Comparison of ENCODE assay signal across 8 cellular contexts in the genomic region with DNA sequence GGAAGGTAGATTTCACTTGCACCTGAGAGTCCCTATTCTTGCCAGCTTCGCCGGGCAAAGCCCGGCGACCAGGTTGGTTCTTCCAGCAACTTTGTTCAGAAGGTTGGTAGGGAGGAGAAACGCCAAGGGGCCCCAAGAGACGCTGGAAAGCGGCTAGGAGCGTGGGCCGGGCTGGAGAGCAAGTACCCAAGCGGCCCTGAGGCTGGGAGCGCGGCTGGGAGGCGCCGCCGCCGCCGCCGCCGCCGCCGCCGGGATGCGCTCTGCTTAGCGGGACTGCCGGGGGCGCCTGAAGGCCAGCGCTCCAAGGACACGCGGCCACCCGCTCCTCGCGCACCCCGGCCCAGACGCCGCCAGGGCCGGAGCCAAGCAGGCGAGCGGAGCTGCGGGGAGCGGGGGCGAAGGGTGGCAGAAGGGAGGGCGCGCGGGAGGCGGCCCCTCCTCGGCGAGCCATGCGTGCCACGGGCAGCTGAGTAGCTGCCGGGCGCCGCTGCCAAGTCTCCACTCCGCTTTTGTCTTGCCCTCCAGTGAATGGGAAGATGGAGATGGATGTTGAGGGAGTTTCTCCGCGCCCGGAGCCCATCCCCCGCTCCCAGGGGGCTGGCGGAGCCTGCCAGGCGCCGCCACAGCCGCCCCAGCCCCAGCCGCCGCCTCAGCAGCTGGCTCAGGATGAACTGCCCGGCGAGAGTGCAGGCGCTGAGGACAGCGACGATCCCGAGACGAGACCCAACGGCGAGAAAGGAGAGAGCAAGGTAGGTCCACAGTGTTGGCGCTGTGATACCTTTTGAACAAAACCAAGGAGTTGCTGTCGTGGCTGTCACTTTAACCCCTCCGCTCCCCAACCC.
DNase-seq lines count a peak whose midpoint lies in the region; ATAC-seq and TF ChIP-seq lines count a peak whose summit lies in the region.

No MANE protein-coding gene starts in this region.

- TF ChIP-seq CTCF in brain (conservative IDR thresholded peaks at IDR 0.05) (no peak), tibial artery (IDR thresholded peaks at IDR 0.05) (no peak)

- H3K27ac ChIP-seq in tibial artery, result peak overlapping the region; percentile 72 to 82

- peaks cover 53% of the 10 kb centered on the region for H3K27me3 Mint-ChIP-seq in activated CD4-positive, alpha-beta T cell treated with anti-CD3 and anti-CD28 coated beads for 36 hours
- H3K27me3 Mint-ChIP-seq in brain, result peaks cover 38% of the 10 kb centered on the region

- ATAC-seq in activated CD4-positive, alpha-beta T cell treated with anti-CD3 and anti-CD28 coated beads for 36 hours, result no peak
- ATAC-seq in GM21717 (IDR thresholded peaks at IDR 0.05; ENCODE audit: unreplicated experiment), result no peak

- no peaks in the 10 kb centered on the region for H3K36me3 Mint-ChIP-seq in activated CD4-positive, alpha-beta T cell treated with anti-CD3 and anti-CD28 coated beads for 36 hours (ENCODE audit: low read depth)
- no peaks in the 10 kb centered on the region for H3K36me3 Mint-ChIP-seq in brain

- DNase-seq in activated CD4-positive, alpha-beta T cell treated with anti-CD3 and anti-CD28 coated beads for 36 hours, result peak; percentile 7
- no peak for DNase-seq in activated CD4-positive, alpha-beta T cell treated with anti-CD3 and anti-CD28 coated beads for 4 hours
- peak; percentile 85 for DNase-seq in left kidney (ENCODE audit: low read depth, low spot score)
- DNase-seq in tibial artery, result peak in 1 of 2 donors; percentile 70
- DNase-seq in activated CD4-positive, alpha-beta T cell treated with anti-CD3 and anti-CD28 coated beads for 48 hours, result no peak
- no peak for DNase-seq in NK-92 treated with Interleukin-12 subunit alpha and Interleukin-12 subunit beta, amount 100 ng/mL, for 24 hours (lab: John Stamatoyannopoulos, UW)

- H3K27ac Mint-ChIP-seq in activated CD4-positive, alpha-beta T cell treated with anti-CD3 and anti-CD28 coated beads for 36 hours, result no peak overlapping the region
- H3K27ac Mint-ChIP-seq in brain, result peak overlapping the region; percentile 24 to 87 (median 76)

- H3K9me3 Mint-ChIP-seq in activated CD4-positive, alpha-beta T cell treated with anti-CD3 and anti-CD28 coated beads for 36 hours (ENCODE audit: low read depth), result no peaks in the 10 kb centered on the region
- H3K9me3 Mint-ChIP-seq in brain, result peaks cover 0 to 2% (median 0%) of the 10 kb centered on the region in 5 experiments

- POLR2A ChIA-PET in activated CD4-positive, alpha-beta T cell treated with anti-CD3 and anti-CD28 coated beads for 36 hours (lab: Charles Lee), result no interaction called here

- CTCF ChIA-PET in activated CD4-positive, alpha-beta T cell treated with anti-CD3 and anti-CD28 coated beads for 36 hours (lab: Charles Lee), result interaction anchor here (0.6 kb wide), 1 partner anchor 354 kb away, joined by 3 read pairs; no protein-coding TSS in a partner anchor

- H3K4me1 Mint-ChIP-seq in activated CD4-positive, alpha-beta T cell treated with anti-CD3 and anti-CD28 coated beads for 36 hours, result no peaks in the 10 kb centered on the region
- peaks cover 38% of the 10 kb centered on the region for H3K4me1 Mint-ChIP-seq in brain

- no peaks in the 10 kb centered on the region for H3K27me3 ChIP-seq in tibial artery

- no peak overlapping the region for H3K4me3 Mint-ChIP-seq in activated CD4-positive, alpha-beta T cell treated with anti-CD3 and anti-CD28 coated beads for 36 hours
- H3K4me3 Mint-ChIP-seq in brain, result peak overlapping the region; percentile 86 to 95 (median 92)

- intact Hi-C loops in activated CD4-positive, alpha-beta T cell treated with anti-CD3 and anti-CD28 coated beads for 36 hours (cut with DNase I, micrococcal nuclease), result loop anchor here (10.0 kb wide), 1 partner anchor 851 kb away; a partner anchor contains a TSS
- intact Hi-C loops in tibial artery (cut with DNase I; ENCODE audit: low total_unique reads), result no loop called here

- no peaks in the 10 kb centered on the region for H3K36me3 ChIP-seq in tibial artery

- peaks cover 0 to 21% (median 5%) of the 10 kb centered on the region in 4 donors for H3K4me1 ChIP-seq in tibial artery

- peak overlapping the region; percentile 68 to 84 for H3K4me3 ChIP-seq in tibial artery

- no peaks in the 10 kb centered on the region for H3K9me3 ChIP-seq in tibial artery

Comparison
In these comparisons a context has a peak if more than half of its experiments do, and no peak if none do; other contexts are left out.
1. DNase-seq: peak in activated CD4-positive, alpha-beta T cell treated with anti-CD3 and anti-CD28 coated beads for 36 hours (single experiment) and left kidney (single experiment); none in activated CD4-positive, alpha-beta T cell treated with anti-CD3 and anti-CD28 coated beads for 4 hours (0 of 2), activated CD4-positive, alpha-beta T cell treated with anti-CD3 and anti-CD28 coated beads for 48 hours (single experiment) and NK-92 treated with Interleukin-12 subunit alpha and Interleukin-12 subunit beta, amount 100 ng/mL, for 24 hours (single experiment).